13 cellular contexts compared by ENCODE assay signal in genomic region chr12:59583003-59583712, GRCh38. TPM values are rescaled to one million over a fixed set of nuclear protein-coding genes. Genes with fewer than 3 reads are reported as not detected.
DNase-seq lines count a peak whose midpoint lies in the region; ATAC-seq and TF ChIP-seq lines count a peak whose summit lies in the region.
"Had no signal": no experiment of that assay in that cellular context is flagged by ENCODE, and none has a peak within 500 bp of the region (broad histone marks: within the 10 kb centered on the region; RNA-seq: fewer than 3 reads in every experiment).

No MANE protein-coding gene starts in this region.

- H3K4me1 Mint-ChIP-seq in activated naive CD4-positive, alpha-beta T cell treated with anti-CD3 and anti-CD28 coated beads for 36 hours (ENCODE audit: low read depth), result peaks cover 18% of the 10 kb centered on the region
- peaks cover 19% of the 10 kb centered on the region for H3K4me1 Mint-ChIP-seq in activated CD8-positive, alpha-beta T cell treated with anti-CD3 and anti-CD28 coated beads for 36 hours (ENCODE audit: low read depth)
- peaks cover 17% of the 10 kb centered on the region for H3K4me1 Mint-ChIP-seq in activated naive CD8-positive, alpha-beta T cell treated with anti-CD3 and anti-CD28 coated beads for 36 hours
- peaks cover 12% of the 10 kb centered on the region for H3K4me1 Mint-ChIP-seq in stimulated activated effector memory CD8-positive, alpha-beta T cell treated with anti-CD3 and anti-CD28 coated beads, Interleukin-12 subunit alpha, Interleukin-12 subunit beta, amount 100 ng/mL, for 72 hours

- peak; percentile 20 to 38 for ATAC-seq in activated naive CD4-positive, alpha-beta T cell treated with anti-CD3 and anti-CD28 coated beads, Interleukin-2, amount 50 U/mL, for 72 hours
- peak; percentile 75 for ATAC-seq in activated CD8-positive, alpha-beta T cell treated with anti-CD3 and anti-CD28 coated beads for 36 hours
- peak; percentile 39 for ATAC-seq in stimulated activated effector memory CD8-positive, alpha-beta T cell treated with anti-CD3 and anti-CD28 coated beads, Interleukin-12 subunit alpha, Interleukin-12 subunit beta, amount 100 ng/mL, for 72 hours
- ATAC-seq: A549, HepG2 had no signal

- intact Hi-C loops in activated naive CD4-positive, alpha-beta T cell treated with anti-CD3 and anti-CD28 coated beads for 36 hours (cut with micrococcal nuclease), result loop anchor here (1.0 to 5.0 kb wide), 2 partner anchors 14 to 176 kb away; no protein-coding TSS in a partner anchor
- intact Hi-C loops in activated CD8-positive, alpha-beta T cell treated with anti-CD3 and anti-CD28 coated beads for 36 hours (cut with micrococcal nuclease), result no loop called here

- H3K27ac Mint-ChIP-seq in activated naive CD4-positive, alpha-beta T cell treated with anti-CD3 and anti-CD28 coated beads, Interleukin-2, amount 50 U/mL, for 72 hours, result no peak overlapping the region
- H3K27ac Mint-ChIP-seq in activated naive CD4-positive, alpha-beta T cell treated with anti-CD3 and anti-CD28 coated beads for 36 hours, result no peak overlapping the region
- no peak overlapping the region for H3K27ac Mint-ChIP-seq in activated CD8-positive, alpha-beta T cell treated with anti-CD3 and anti-CD28 coated beads for 36 hours
- peak overlapping the region; percentile 14 for H3K27ac Mint-ChIP-seq in activated naive CD8-positive, alpha-beta T cell treated with anti-CD3 and anti-CD28 coated beads for 36 hours
- H3K27ac Mint-ChIP-seq in stimulated activated effector memory CD8-positive, alpha-beta T cell treated with anti-CD3 and anti-CD28 coated beads, Interleukin-12 subunit alpha, Interleukin-12 subunit beta, amount 100 ng/mL, for 72 hours, result peak overlapping the region; percentile 66
- H3K27ac Mint-ChIP-seq: CD4-positive, CD25-positive, alpha-beta regulatory T cell; HFFc6 had no signal

- no peak for TF ChIP-seq CTCF in activated CD8-positive, alpha-beta T cell treated with anti-CD3 and anti-CD28 coated beads for 36 hours (IDR thresholded peaks at IDR 0.05)

- peaks cover 4% of the 10 kb centered on the region in 2 donors for H3K9me3 Mint-ChIP-seq in activated naive CD4-positive, alpha-beta T cell treated with anti-CD3 and anti-CD28 coated beads, Interleukin-2, amount 50 U/mL, for 72 hours
- no peaks in the 10 kb centered on the region for H3K9me3 Mint-ChIP-seq in activated naive CD4-positive, alpha-beta T cell treated with anti-CD3 and anti-CD28 coated beads for 36 hours
- peaks cover 2% of the 10 kb centered on the region for H3K9me3 Mint-ChIP-seq in activated CD8-positive, alpha-beta T cell treated with anti-CD3 and anti-CD28 coated beads for 36 hours
- H3K9me3 Mint-ChIP-seq in activated naive CD8-positive, alpha-beta T cell treated with anti-CD3 and anti-CD28 coated beads for 36 hours, result peaks cover 2% of the 10 kb centered on the region
- no peaks in the 10 kb centered on the region for H3K9me3 Mint-ChIP-seq in stimulated activated effector memory CD8-positive, alpha-beta T cell treated with anti-CD3 and anti-CD28 coated beads, Interleukin-12 subunit alpha, Interleukin-12 subunit beta, amount 100 ng/mL, for 72 hours
- H3K9me3 Mint-ChIP-seq: HFFc6 had no signal

- no peaks in the 10 kb centered on the region for H3K27me3 Mint-ChIP-seq in activated naive CD4-positive, alpha-beta T cell treated with anti-CD3 and anti-CD28 coated beads for 36 hours (ENCODE audit: low read depth)
- H3K27me3 Mint-ChIP-seq in activated CD8-positive, alpha-beta T cell treated with anti-CD3 and anti-CD28 coated beads for 36 hours, result no peaks in the 10 kb centered on the region
- H3K27me3 Mint-ChIP-seq in activated naive CD8-positive, alpha-beta T cell treated with anti-CD3 and anti-CD28 coated beads for 36 hours, result no peaks in the 10 kb centered on the region

- CTCF ChIA-PET in activated naive CD4-positive, alpha-beta T cell treated with anti-CD3 and anti-CD28 coated beads for 36 hours (lab: Charles Lee), result no interaction called here
- CTCF ChIA-PET in activated CD8-positive, alpha-beta T cell treated with anti-CD3 and anti-CD28 coated beads for 36 hours (lab: Charles Lee), result interaction anchor here (1.8 kb wide), 1 partner anchor 8 kb away, joined by 6 read pairs; no protein-coding TSS in a partner anchor

- POLR2A ChIA-PET in activated CD8-positive, alpha-beta T cell treated with anti-CD3 and anti-CD28 coated beads for 36 hours (lab: Charles Lee), result interaction anchor here (1.8 kb wide), 1 partner anchor 15 kb away, joined by 4 read pairs; no protein-coding TSS in a partner anchor

- no peak overlapping the region for H3K4me3 Mint-ChIP-seq in activated naive CD4-positive, alpha-beta T cell treated with anti-CD3 and anti-CD28 coated beads for 36 hours
- H3K4me3 Mint-ChIP-seq in activated CD8-positive, alpha-beta T cell treated with anti-CD3 and anti-CD28 coated beads for 36 hours, result no peak overlapping the region
- H3K4me3 Mint-ChIP-seq in activated naive CD8-positive, alpha-beta T cell treated with anti-CD3 and anti-CD28 coated beads for 36 hours, result no peak overlapping the region
- H3K4me3 Mint-ChIP-seq in stimulated activated effector memory CD8-positive, alpha-beta T cell treated with anti-CD3 and anti-CD28 coated beads, Interleukin-12 subunit alpha, Interleukin-12 subunit beta, amount 100 ng/mL, for 72 hours, result no peak overlapping the region
- H3K4me3 Mint-ChIP-seq: CD4-positive, CD25-positive, alpha-beta regulatory T cell; HFFc6 had no signal

- no peak for DNase-seq in activated naive CD4-positive, alpha-beta T cell treated with anti-CD3 and anti-CD28 coated beads, Interleukin-2, amount 50 U/mL, for 72 hours (ENCODE audit: low spot score in 2 of 2)
- no peak for DNase-seq in activated naive CD4-positive, alpha-beta T cell treated with anti-CD3 and anti-CD28 coated beads for 36 hours
- peak; percentile 21 for DNase-seq in activated CD8-positive, alpha-beta T cell treated with anti-CD3 and anti-CD28 coated beads for 36 hours
- no peak for DNase-seq in activated naive CD8-positive, alpha-beta T cell treated with anti-CD3 and anti-CD28 coated beads for 36 hours
- no peak for DNase-seq in stimulated activated effector memory CD8-positive, alpha-beta T cell treated with anti-CD3 and anti-CD28 coated beads, Interleukin-12 subunit alpha, Interleukin-12 subunit beta, amount 100 ng/mL, for 72 hours (ENCODE audit: low spot score in 2 of 2)
- no peak for DNase-seq in CD1c-positive myeloid dendritic cell (ENCODE audit: extremely low spot score)
- no peak for DNase-seq in nucleus accumbens (lab: John Stamatoyannopoulos, UW)
- DNase-seq: CD4-positive, CD25-positive, alpha-beta regulatory T cell; DMS53; GF-D8; HFFc6 had no signal

- H3K36me3 Mint-ChIP-seq in activated naive CD4-positive, alpha-beta T cell treated with anti-CD3 and anti-CD28 coated beads, Interleukin-2, amount 50 U/mL, for 72 hours, result no peaks in the 10 kb centered on the region
- H3K36me3 Mint-ChIP-seq in activated naive CD4-positive, alpha-beta T cell treated with anti-CD3 and anti-CD28 coated beads for 36 hours (ENCODE audit: low read depth), result no peaks in the 10 kb centered on the region
- no peaks in the 10 kb centered on the region for H3K36me3 Mint-ChIP-seq in activated CD8-positive, alpha-beta T cell treated with anti-CD3 and anti-CD28 coated beads for 36 hours (ENCODE audit: low read depth)
- no peaks in the 10 kb centered on the region for H3K36me3 Mint-ChIP-seq in activated naive CD8-positive, alpha-beta T cell treated with anti-CD3 and anti-CD28 coated beads for 36 hours
- H3K36me3 Mint-ChIP-seq in stimulated activated effector memory CD8-positive, alpha-beta T cell treated with anti-CD3 and anti-CD28 coated beads, Interleukin-12 subunit alpha, Interleukin-12 subunit beta, amount 100 ng/mL, for 72 hours, result no peaks in the 10 kb centered on the region
- H3K36me3 Mint-ChIP-seq: CD4-positive, CD25-positive, alpha-beta regulatory T cell had no signal

RNA-seq across cellular contexts. Expression of gene SLC16A7, which starts 12.7 kb away (rescaled TPM):
- 10 to 100 TPM; 29.2 to 41.8 TPM for total RNA-seq in activated naive CD4-positive, alpha-beta T cell treated with anti-CD3 and anti-CD28 coated beads, Interleukin-2, amount 50 U/mL, for 72 hours
- total RNA-seq in activated naive CD4-positive, alpha-beta T cell treated with anti-CD3 and anti-CD28 coated beads for 36 hours, result 10 to 100 TPM; 27.5 to 27.8 TPM
- total RNA-seq in activated CD8-positive, alpha-beta T cell treated with anti-CD3 and anti-CD28 coated beads for 36 hours, result 10 to 100 TPM; 21.0 to 21.4 TPM
- 10 to 100 TPM; 22.7 to 27.6 TPM for total RNA-seq in activated naive CD8-positive, alpha-beta T cell treated with anti-CD3 and anti-CD28 coated beads for 36 hours

Comparison
In these comparisons a context has a peak if more than half of its experiments do, and no peak if none do; other contexts are left out.
1. H3K27ac Mint-ChIP-seq: peak in activated naive CD8-positive, alpha-beta T cell treated with anti-CD3 and anti-CD28 coated beads for 36 hours (single experiment) and stimulated activated effector memory CD8-positive, alpha-beta T cell treated with anti-CD3 and anti-CD28 coated beads, Interleukin-12 subunit alpha, Interleukin-12 subunit beta, amount 100 ng/mL, for 72 hours (single experiment); none in activated naive CD4-positive, alpha-beta T cell treated with anti-CD3 and anti-CD28 coated beads, Interleukin-2, amount 50 U/mL, for 72 hours (0 of 2), activated naive CD4-positive, alpha-beta T cell treated with anti-CD3 and anti-CD28 coated beads for 36 hours (single experiment) and activated CD8-positive, alpha-beta T cell treated with anti-CD3 and anti-CD28 coated beads for 36 hours (single experiment).
2. Peak in every context shown above with its lines, with median percentiles within 50 percentile points of each other: ATAC-seq.